In the genomic region with DNA sequence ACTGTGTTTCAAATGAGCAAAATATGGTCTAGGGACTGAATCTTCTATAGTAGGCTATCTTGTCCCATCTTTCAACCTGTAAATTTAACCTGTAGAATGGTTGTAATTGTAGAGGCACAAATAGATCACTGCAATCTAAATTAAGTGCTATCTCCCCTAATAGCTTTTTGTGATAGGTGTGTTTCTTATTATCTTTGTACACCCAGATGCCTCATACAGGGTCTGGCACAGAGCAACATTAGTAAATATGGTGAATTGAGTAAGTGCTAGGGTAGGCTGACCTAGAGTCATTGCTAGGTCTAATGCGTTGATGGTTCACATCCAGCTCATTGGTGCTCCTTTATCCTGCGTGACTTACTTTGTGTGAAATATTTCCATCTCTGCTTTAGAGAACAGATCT, we compare ENCODE assay signal across 13 cellular contexts.
A peak's percentile ranks its signal among the peaks of the same experiment; 100 is the strongest.
DNase-seq lines count a peak whose midpoint lies in the region; ATAC-seq, FAIRE-seq and TF ChIP-seq lines count a peak whose summit lies in the region.
"Had no signal": no experiment of that assay in that cellular context is flagged by ENCODE, and none has a peak within 500 bp of the region (broad histone marks: within the 10 kb centered on the region; RNA-seq: fewer than 3 reads in every experiment).

No MANE protein-coding gene starts in this region.

- peak; percentile 89 for FAIRE-seq in GM12891 (lab: Jason Lieb, UNC)
- FAIRE-seq in GM19239 (lab: Jason Lieb, UNC) = peak; percentile 51

- TF ChIP-seq POLR2A in GM12891 (IDR thresholded peaks at IDR 0.05; ENCODE audit: low read depth, low read length) = no peak

- POLR2A ChIA-PET in activated B cell treated with CpG ODN at 0.5 μM for 24 hours (lab: Charles Lee) = no interaction called here

- no peak overlapping the region for H3K4me3 Mint-ChIP-seq in activated B cell treated with CpG ODN at 0.5 μM for 24 hours
- H3K4me3 Mint-ChIP-seq: B cell; CD8-positive, alpha-beta T cell; H9 had no signal

- peaks cover 27% of the 10 kb centered on the region for H3K4me1 Mint-ChIP-seq in activated B cell treated with CpG ODN at 0.5 μM for 24 hours

- no peaks in the 10 kb centered on the region for H3K9me3 Mint-ChIP-seq in activated B cell treated with CpG ODN at 0.5 μM for 24 hours
- H3K9me3 Mint-ChIP-seq: CD8-positive, alpha-beta T cell; H9 had no signal

- H3K27me3 Mint-ChIP-seq in activated B cell treated with CpG ODN at 0.5 μM for 24 hours = no peaks in the 10 kb centered on the region
- H3K27me3 Mint-ChIP-seq: B cell had no signal

- no peak for TF ChIP-seq CTCF in activated B cell treated with CpG ODN at 0.5 μM for 24 hours (IDR thresholded peaks at IDR 0.05)
- no peak for TF ChIP-seq CTCF in GM10266 (IDR thresholded peaks at IDR 0.05; ENCODE audit: control insufficient read depth, insufficient read depth, low read depth, missing control alignments)

- H3K27ac Mint-ChIP-seq in activated B cell treated with CpG ODN at 0.5 μM for 24 hours = peak overlapping the region; percentile 24
- H3K27ac Mint-ChIP-seq: B cell; CD8-positive, alpha-beta T cell; H9 had no signal

- CTCF ChIA-PET in activated B cell treated with CpG ODN at 0.5 μM for 24 hours (lab: Charles Lee) = no interaction called here

- intact Hi-C loops in activated B cell treated with CpG ODN at 0.5 μM for 24 hours (cut with micrococcal nuclease) (loop anchor here (2.0 kb wide), 1 partner anchor 21 kb away; no protein-coding TSS in a partner anchor), left ventricle myocardium superior (cut with micrococcal nuclease) (no loop called here)

- DNase-seq in GM12891 (ENCODE audit: insufficient read length, low spot score) = no peak
- no peak for DNase-seq in GM19239 (ENCODE audit: insufficient read length, low spot score)
- DNase-seq in NCI-H69 (lab: John Stamatoyannopoulos, UW) = peak; percentile 34
- DNase-seq in activated B cell treated with CpG ODN at 0.5 μM for 24 hours = no peak
- DNase-seq in GM10266 (ENCODE audit: extremely low spot score) = no peak
- DNase-seq in Kasumi-1 (lab: John Stamatoyannopoulos, UW) = no peak
- no peak for DNase-seq in left ventricle myocardium superior
- DNase-seq: Calu3; CD8-positive, alpha-beta T cell; DMS79 treated with DMSO at 0.1 percent for 48 hours; GOT3; H9 had no signal

- H3K36me3 Mint-ChIP-seq in activated B cell treated with CpG ODN at 0.5 μM for 24 hours (ENCODE audit: low read depth) = no peaks in the 10 kb centered on the region

- ATAC-seq in activated B cell treated with CpG ODN at 0.5 μM for 24 hours (ENCODE audit: low read depth) = no peak
- ATAC-seq in left ventricle myocardium superior = no peak
- ATAC-seq: CD8-positive, alpha-beta T cell had no signal

TF ChIP-seq in GM12891, 5 proteins besides CTCF, POLR2A, EP300 and RAD21:
- TF ChIP-seq POLR2AphosphoS5 (IDR thresholded peaks at IDR 0.05; ENCODE audit: low read depth, low read length) (no peak), POU2F2 (IDR thresholded peaks at IDR 0.05; ENCODE audit: low read depth, low read length) (no peak), TAF1 (IDR thresholded peaks at IDR 0.05; ENCODE audit: low read depth, low read length) (no peak), SPI1 (IDR thresholded peaks at IDR 0.05; ENCODE audit: low read depth, low read length) (no peak)
